In genomic region chr20:52971498-52972189, GRCh38 we compare ENCODE assay signal across 1 cellular context.
TF ChIP-seq lines count a peak whose summit lies in the region.

No MANE protein-coding gene starts in this region.

TF ChIP-seq in HepG2, 621 proteins besides CTCF, POLR2A, EP300 and RAD21 (continued from another document):
- TF ChIP-seq ZNF260 (CRISPR knock-in tag; IDR thresholded peaks at IDR 0.05; ENCODE audit: borderline replicate concordance, low read depth) (no peak), KDM5A (IDR thresholded peaks at IDR 0.05; ENCODE audit: borderline replicate concordance, low read length) (no peak), TBP (CRISPR knock-in tag; IDR thresholded peaks at IDR 0.05) (no peak), RBM39 (IDR thresholded peaks at IDR 0.05; ENCODE audit: low read depth, low read length, poor library complexity, severe bottlenecking) (no peak), STAT6 (CRISPR knock-in tag; IDR thresholded peaks at IDR 0.05; ENCODE audit: borderline replicate concordance) (no peak), HIC2 (CRISPR knock-in tag; IDR thresholded peaks at IDR 0.05; ENCODE audit: low read depth) (no peak), CCAR2 (optimal IDR thresholded peaks at IDR 0.05; ENCODE audit: low read depth, low read length) (no peak), HNRNPUL1 (IDR thresholded peaks at IDR 0.05; ENCODE audit: low read depth, low read length) (no peak), ZNF577 (CRISPR knock-in tag; IDR thresholded peaks at IDR 0.05; ENCODE audit: borderline replicate concordance, low read depth) (no peak), GATAD1 (CRISPR knock-in tag; IDR thresholded peaks at IDR 0.05) (no peak)
